23 cellular contexts compared by ENCODE assay signal in the genomic region with DNA sequence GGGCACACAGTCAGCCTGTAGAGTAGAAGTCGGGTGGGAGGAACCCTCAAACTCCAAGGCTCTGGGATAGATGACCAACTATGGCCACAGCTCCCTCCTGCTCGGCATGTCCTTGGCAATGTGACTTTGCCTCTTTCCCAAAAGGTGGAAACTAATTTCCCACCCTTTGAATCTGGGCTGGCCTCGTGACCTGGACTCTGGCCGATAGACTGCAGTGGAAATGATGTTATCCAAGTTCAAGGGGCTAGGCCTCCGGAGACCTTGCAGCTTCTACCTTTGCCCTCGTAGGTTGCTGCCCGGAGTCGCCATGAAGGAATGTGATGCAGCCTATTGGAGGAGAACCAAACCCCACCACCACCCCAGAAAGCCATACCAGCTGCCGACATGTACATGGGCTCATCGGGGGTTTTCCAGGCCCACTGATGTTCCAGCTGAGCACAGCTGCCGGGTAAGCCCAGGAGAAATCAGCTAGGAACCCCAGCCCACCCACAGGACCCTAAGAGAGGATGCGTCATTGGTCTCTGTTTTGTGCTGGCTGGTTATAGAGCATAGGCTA. TPM values are rescaled to one million over a fixed set of nuclear protein-coding genes. Genes with fewer than 3 reads are reported as not detected.
"Had no signal": no experiment of that assay in that cellular context is flagged by ENCODE, and none has a peak within 500 bp of the region (broad histone marks: within the 10 kb centered on the region; RNA-seq: fewer than 3 reads in every experiment).

No MANE protein-coding gene starts in this region.

- H3K9me3 ChIP-seq: thyroid gland had no signal

- H3K27ac ChIP-seq: thyroid gland had no signal

- H3K9me3 Mint-ChIP-seq: activated CD4-positive, alpha-beta T cell treated with anti-CD3 and anti-CD28 coated beads, Interleukin-2, amount 10 ng/mL, durations not matched to agents 24 days and 14 days; activated CD8-positive, alpha-beta T cell treated with anti-CD3 and anti-CD28 coated beads for 36 hours; activated naive CD8-positive, alpha-beta T cell treated with anti-CD3 and anti-CD28 coated beads, Interleukin-2, amount 50 U/mL, for 24 hours; activated T-helper 1 cell treated with anti-CD3 and anti-CD28 coated beads, Interleukin-12 subunit alpha, Interleukin-12 subunit beta, Interleukin-2, Interleukin-4 antibody, amounts not matched to agents 30 ng/mL and 10 ng/mL and 1 ng/mL, durations not matched to agents 14 hours and 24 hours and 36 hours; stimulated activated naive CD8-positive, alpha-beta T cell treated with anti-CD3 and anti-CD28 coated beads, Interleukin-15, Interleukin-2, amounts not matched to agents 100 ng/mL and 50 ng/mL, for 24 hours had no signal

- DNase-seq: activated CD4-positive, alpha-beta T cell treated with anti-CD3 and anti-CD28 coated beads, Interleukin-2, amount 10 ng/mL, durations not matched to agents 24 days and 14 days; activated CD8-positive, alpha-beta T cell treated with anti-CD3 and anti-CD28 coated beads for 36 hours; activated gamma-delta T cell; activated naive CD4-positive, alpha-beta T cell treated with anti-CD3 and anti-CD28 coated beads, Interleukin-2, amount 50 U/mL, for 16 hours; activated naive CD8-positive, alpha-beta T cell treated with anti-CD3 and anti-CD28 coated beads, Interleukin-2, amount 50 U/mL, for 24 hours; effector CD4-positive, alpha-beta T cell; erythroblast; foreskin melanocyte; immature natural killer cell; left ventricle myocardium superior; midbrain; stimulated activated CD4-positive, alpha-beta T cell treated with anti-CD3 and anti-CD28 coated beads, Interleukin-1b, Interleukin-23, amount 100 ng/mL, for 48 hours; substantia nigra; T-helper 2 cell; thyroid gland had no signal

- H3K4me3 ChIP-seq: thyroid gland had no signal

- H3K4me1 Mint-ChIP-seq: activated CD4-positive, alpha-beta T cell treated with anti-CD3 and anti-CD28 coated beads, Interleukin-2, amount 10 ng/mL, durations not matched to agents 24 days and 14 days; activated naive CD8-positive, alpha-beta T cell treated with anti-CD3 and anti-CD28 coated beads, Interleukin-2, amount 50 U/mL, for 24 hours; immature natural killer cell had no signal

- H3K27me3 Mint-ChIP-seq: activated CD4-positive, alpha-beta T cell treated with anti-CD3 and anti-CD28 coated beads, Interleukin-2, amount 10 ng/mL, durations not matched to agents 24 days and 14 days; activated CD8-positive, alpha-beta T cell treated with anti-CD3 and anti-CD28 coated beads for 36 hours; activated naive CD8-positive, alpha-beta T cell treated with anti-CD3 and anti-CD28 coated beads, Interleukin-2, amount 50 U/mL, for 24 hours; stimulated activated naive CD8-positive, alpha-beta T cell treated with anti-CD3 and anti-CD28 coated beads, Interleukin-15, Interleukin-2, amounts not matched to agents 100 ng/mL and 50 ng/mL, for 24 hours had no signal

- H3K27ac Mint-ChIP-seq: activated CD4-positive, alpha-beta T cell treated with anti-CD3 and anti-CD28 coated beads, Interleukin-2, amount 10 ng/mL, durations not matched to agents 24 days and 14 days; activated CD8-positive, alpha-beta T cell treated with anti-CD3 and anti-CD28 coated beads for 36 hours; activated naive CD8-positive, alpha-beta T cell treated with anti-CD3 and anti-CD28 coated beads, Interleukin-2, amount 50 U/mL, for 24 hours; activated T-helper 1 cell treated with anti-CD3 and anti-CD28 coated beads, Interleukin-12 subunit alpha, Interleukin-12 subunit beta, Interleukin-2, Interleukin-4 antibody, amounts not matched to agents 30 ng/mL and 10 ng/mL and 1 ng/mL, durations not matched to agents 14 hours and 24 hours and 36 hours; stimulated activated naive CD8-positive, alpha-beta T cell treated with anti-CD3 and anti-CD28 coated beads, Interleukin-15, Interleukin-2, amounts not matched to agents 100 ng/mL and 50 ng/mL, for 24 hours had no signal

- H3K27me3 ChIP-seq: thyroid gland had no signal

- H3K36me3 Mint-ChIP-seq: immature natural killer cell had no signal

- H3K36me3 ChIP-seq: thyroid gland had no signal

- H3K4me3 Mint-ChIP-seq: activated CD4-positive, alpha-beta T cell treated with anti-CD3 and anti-CD28 coated beads, Interleukin-2, amount 10 ng/mL, durations not matched to agents 24 days and 14 days; activated CD8-positive, alpha-beta T cell treated with anti-CD3 and anti-CD28 coated beads for 36 hours; activated naive CD8-positive, alpha-beta T cell treated with anti-CD3 and anti-CD28 coated beads, Interleukin-2, amount 50 U/mL, for 24 hours; activated T-helper 1 cell treated with anti-CD3 and anti-CD28 coated beads, Interleukin-12 subunit alpha, Interleukin-12 subunit beta, Interleukin-2, Interleukin-4 antibody, amounts not matched to agents 30 ng/mL and 10 ng/mL and 1 ng/mL, durations not matched to agents 14 hours and 24 hours and 36 hours; immature natural killer cell; stimulated activated naive CD8-positive, alpha-beta T cell treated with anti-CD3 and anti-CD28 coated beads, Interleukin-15, Interleukin-2, amounts not matched to agents 100 ng/mL and 50 ng/mL, for 24 hours had no signal

- ATAC-seq: activated CD8-positive, alpha-beta T cell treated with anti-CD3 and anti-CD28 coated beads for 36 hours; activated naive CD8-positive, alpha-beta T cell treated with anti-CD3 and anti-CD28 coated beads, Interleukin-2, amount 50 U/mL, for 24 hours; left ventricle myocardium superior had no signal

RNA-seq across cellular contexts. Expression of a gene that starts 30.4 kb away (rescaled TPM):
- total RNA-seq: activated CD4-positive, alpha-beta T cell treated with anti-CD3 and anti-CD28 coated beads, Interleukin-2, amount 10 ng/mL, durations not matched to agents 24 days and 14 days; activated CD8-positive, alpha-beta T cell treated with anti-CD3 and anti-CD28 coated beads for 36 hours; activated T-helper 1 cell treated with anti-CD3 and anti-CD28 coated beads, Interleukin-12 subunit alpha, Interleukin-12 subunit beta, Interleukin-2, Interleukin-4 antibody, amounts not matched to agents 30 ng/mL and 10 ng/mL and 1 ng/mL, durations not matched to agents 14 hours and 24 hours and 36 hours; kidney epithelial cell; posterior vena cava; renal cortical epithelial cell; skeletal muscle tissue; thyroid gland; urinary bladder had no signal
- polyA plus RNA-seq: immature natural killer cell, urinary bladder had no signal

RNA-seq across cellular contexts. Expression of a gene that starts 43.3 kb away (rescaled TPM):
- polyA plus RNA-seq: neural cell had no signal
